8 cellular contexts compared by ENCODE assay signal in genomic region chr1:92783550-92783949, GRCh38. TPM values are rescaled to one million over a fixed set of nuclear protein-coding genes. Genes with fewer than 3 reads are reported as not detected.
DNase-seq lines count a peak whose midpoint lies in the region; ATAC-seq and TF ChIP-seq lines count a peak whose summit lies in the region.
"Not testable (repeated sequence)": the region's sequence is repeated elsewhere in the genome, so short reads cannot be mapped to it uniquely, and the experiment has no call there.

No MANE protein-coding gene starts in this region.

- not testable (repeated sequence) for H3K9me3 ChIP-seq in Panc1 (ENCODE audit: control insufficient read depth, insufficient read depth, low read depth, low read length); right cardiac atrium (ENCODE audit: control insufficient read depth, low read length); smooth muscle cell (replicated peaks; ENCODE audit: low read depth)

- not testable (repeated sequence) for H2AFZ ChIP-seq in GM23338; smooth muscle cell (ENCODE audit: low read depth)

- H3K9me2 ChIP-seq in GM23338 (ENCODE audit: insufficient read depth), result not testable (repeated sequence)

- not testable (repeated sequence) for BruUV-seq in Panc1 (replicated peaks; lab: Mats Ljungman, UMichigan)

- not testable (repeated sequence) for H3F3A ChIP-seq in GM23338 (replicated peaks; ENCODE audit: low read depth); smooth muscle cell (ENCODE audit: low read depth)

- CTCF ChIA-PET in AG04449 (lab: Yijun Ruan, JAX) (interaction anchor here (0.5 to 3.9 kb wide), 6 partner anchors 11 to 49 kb away, joined by 3 to 15 read pairs (median 3); no protein-coding TSS in a partner anchor), Panc1 (lab: Charles Lee) (interaction anchor here (0.6 to 0.7 kb wide), 4 partner anchors 9 to 83 kb away, joined by 3 to 6 read pairs (median 4); no protein-coding TSS in a partner anchor)

- not testable (repeated sequence) for H3K36me3 Mint-ChIP-seq in GM23338 (ENCODE audit: low read depth); activated T-helper 2 cell treated with anti-CD3 and anti-CD28 coated beads, Interferon-gamma antibody, Interleukin-2, Interleukin-4, amounts not matched to agents 10 μg/mL and 5 μg/mL and 100 μg/mL, durations not matched to agents 14 hours and 24 hours and 36 hours (ENCODE audit: low read depth); naive thymus-derived CD8-positive, alpha-beta T cell

- not testable (repeated sequence) for H3K4me1 ChIP-seq in GM23338 (ENCODE audit: insufficient read depth); Panc1 (ENCODE audit: control insufficient read depth, insufficient read depth, low read length); right cardiac atrium (ENCODE audit: control insufficient read depth, insufficient read depth, low read length); smooth muscle cell (ENCODE audit: low read depth)

- POLR2A ChIA-PET in AG04449 (lab: Yijun Ruan, JAX), result not testable (repeated sequence)
- POLR2A ChIA-PET in Panc1 (lab: Charles Lee), result interaction anchor here (0.7 kb wide), 1 partner anchor 33 kb away, joined by 7 read pairs; no protein-coding TSS in a partner anchor
- POLR2A ChIA-PET in naive thymus-derived CD8-positive, alpha-beta T cell (lab: Charles Lee), result interaction anchor here (0.7 kb wide), 1 partner anchor 210 kb away, joined by 6 read pairs; no protein-coding TSS in a partner anchor

- peaks cover 22% of the 10 kb centered on the region for H3K27me3 Mint-ChIP-seq in GM23338 (ENCODE audit: insufficient read depth, low read depth, poor library complexity)
- peaks cover 71% of the 10 kb centered on the region for H3K27me3 Mint-ChIP-seq in activated T-helper 2 cell treated with anti-CD3 and anti-CD28 coated beads, Interferon-gamma antibody, Interleukin-2, Interleukin-4, amounts not matched to agents 10 μg/mL and 5 μg/mL and 100 μg/mL, durations not matched to agents 14 hours and 24 hours and 36 hours (ENCODE audit: low read depth)
- peaks cover 20 to 69% (median 43%) of the 10 kb centered on the region in 5 donors for H3K27me3 Mint-ChIP-seq in naive thymus-derived CD8-positive, alpha-beta T cell

- H3K4me2 ChIP-seq in GM23338 (peak overlapping the region; percentile 96), smooth muscle cell (peak overlapping the region; percentile 96)

- H3K36me3 ChIP-seq in GM23338 (ENCODE audit: insufficient read depth); Panc1 (ENCODE audit: control insufficient read depth, insufficient read depth, low read length); smooth muscle cell (ENCODE audit: low read depth): not testable (repeated sequence)

- not testable (repeated sequence) for H3K27ac Mint-ChIP-seq in GM23338; activated T-helper 2 cell treated with anti-CD3 and anti-CD28 coated beads, Interferon-gamma antibody, Interleukin-2, Interleukin-4, amounts not matched to agents 10 μg/mL and 5 μg/mL and 100 μg/mL, durations not matched to agents 14 hours and 24 hours and 36 hours
- H3K27ac Mint-ChIP-seq in naive thymus-derived CD8-positive, alpha-beta T cell, result peak overlapping the region in 1 of 10 donors; percentile 36

- not testable (repeated sequence) for ATAC-seq in GM23338; Panc1; right cardiac atrium; naive thymus-derived CD8-positive, alpha-beta T cell

- H3K27ac ChIP-seq in GM23338 (ENCODE audit: low read depth); right cardiac atrium (ENCODE audit: low read length): not testable (repeated sequence)
- H3K27ac ChIP-seq in Panc1 (ENCODE audit: low read length), result peak overlapping the region; percentile 75
- H3K27ac ChIP-seq in smooth muscle cell (ENCODE audit: low read depth), result peak overlapping the region; percentile 98

- H3K4me1 Mint-ChIP-seq in GM23338, result peaks cover 15% of the 10 kb centered on the region
- peaks cover 14% of the 10 kb centered on the region for H3K4me1 Mint-ChIP-seq in activated T-helper 2 cell treated with anti-CD3 and anti-CD28 coated beads, Interferon-gamma antibody, Interleukin-2, Interleukin-4, amounts not matched to agents 10 μg/mL and 5 μg/mL and 100 μg/mL, durations not matched to agents 14 hours and 24 hours and 36 hours (ENCODE audit: low read depth)
- H3K4me1 Mint-ChIP-seq in naive thymus-derived CD8-positive, alpha-beta T cell, result peaks cover 3 to 28% (median 17%) of the 10 kb centered on the region in 4 donors

- H3K9ac ChIP-seq in smooth muscle cell (ENCODE audit: low read depth), result peak overlapping the region; percentile 96

- in situ Hi-C loops in Panc1 (cut with HindIII; ENCODE audit: low pct_unique_long_range_greater_than_20kb, low sequenced_read_pairs), result not testable (repeated sequence)

- 46% methylated on average over 14 of the region's 14 CpGs for WGBS in right cardiac atrium
- WGBS in smooth muscle cell (ENCODE audit: low lambda C conversion rate), result 80% methylated on average over 10 of the region's 14 CpGs

- H3K27me3 ChIP-seq in GM23338 (ENCODE audit: insufficient read depth), result peaks cover 23% of the 10 kb centered on the region
- H3K27me3 ChIP-seq in Panc1 (ENCODE audit: control insufficient read depth, insufficient read depth, low read length); right cardiac atrium (ENCODE audit: control insufficient read depth, insufficient read depth); smooth muscle cell (ENCODE audit: low read depth): not testable (repeated sequence)

- peaks cover 51% of the 10 kb centered on the region for H3K79me2 ChIP-seq in GM23338 (replicated peaks; ENCODE audit: insufficient read depth)
- peaks cover 55% of the 10 kb centered on the region for H3K79me2 ChIP-seq in smooth muscle cell (ENCODE audit: low read depth)

- intact Hi-C loops in Panc1 (cut with micrococcal nuclease; ENCODE audit: unreplicated experiment); activated T-helper 2 cell treated with anti-CD3 and anti-CD28 coated beads, Interferon-gamma antibody, Interleukin-2, Interleukin-4, amounts not matched to agents 10 μg/mL and 5 μg/mL and 100 μg/mL, durations not matched to agents 14 hours and 24 hours and 36 hours (cut with micrococcal nuclease); right cardiac atrium (cut with DNase I): not testable (repeated sequence)

- TF ChIP-seq CTCF in AG04449 (IDR thresholded peaks at IDR 0.05; ENCODE audit: insufficient read depth, low read length, missing control alignments); GM23338 (conservative IDR thresholded peaks at IDR 0.05; ENCODE audit: low read depth in 2 of 2); Panc1 (IDR thresholded peaks at IDR 0.05); smooth muscle cell (IDR thresholded peaks at IDR 0.05; ENCODE audit: borderline replicate concordance, insufficient read depth, poor library complexity, severe bottlenecking): not testable (repeated sequence)

- H3K4me3 ChIP-seq in AG04449 (ENCODE audit: low read depth, low read length) (peak overlapping the region; percentile 86), GM23338 (peak overlapping the region; percentile 74), Panc1 (ENCODE audit: low read depth in 2 of 2, low read length in 2 of 2) (peak overlapping the region; percentile 60 to 71), right cardiac atrium (ENCODE audit: low read length) (peak overlapping the region; percentile 83), smooth muscle cell (peak overlapping the region; percentile 78)

- not testable (repeated sequence) for DNase-seq in AG04449 (ENCODE audit: low read depth, low spot score); Panc1 (ENCODE audit: low read depth, low spot score); activated T-helper 2 cell treated with anti-CD3 and anti-CD28 coated beads, Interferon-gamma antibody, Interleukin-2, Interleukin-4, amounts not matched to agents 10 μg/mL and 5 μg/mL and 100 μg/mL, durations not matched to agents 14 hours and 24 hours and 36 hours (ENCODE audit: low spot score); naive thymus-derived CD8-positive, alpha-beta T cell; smooth muscle cell (lab: John Stamatoyannopoulos, UW; ENCODE audit: unreplicated experiment)
- DNase-seq in GM23338 (ENCODE audit: low spot score) (peak; percentile 27), ecto neural progenitor cell (ENCODE audit: low spot score) (peak; percentile 50), right cardiac atrium (peak; percentile 46 to 79 (median 65))

- H4K20me1 ChIP-seq in GM23338 (replicated peaks; ENCODE audit: insufficient read depth), result not testable (repeated sequence)
- H4K20me1 ChIP-seq in smooth muscle cell (ENCODE audit: low read depth), result peaks cover 50% of the 10 kb centered on the region

- H3K9me3 Mint-ChIP-seq in GM23338; activated T-helper 2 cell treated with anti-CD3 and anti-CD28 coated beads, Interferon-gamma antibody, Interleukin-2, Interleukin-4, amounts not matched to agents 10 μg/mL and 5 μg/mL and 100 μg/mL, durations not matched to agents 14 hours and 24 hours and 36 hours; naive thymus-derived CD8-positive, alpha-beta T cell: not testable (repeated sequence)

- peak overlapping the region; percentile 84 for H3K4me3 Mint-ChIP-seq in GM23338
- peak overlapping the region; percentile 66 for H3K4me3 Mint-ChIP-seq in activated T-helper 2 cell treated with anti-CD3 and anti-CD28 coated beads, Interferon-gamma antibody, Interleukin-2, Interleukin-4, amounts not matched to agents 10 μg/mL and 5 μg/mL and 100 μg/mL, durations not matched to agents 14 hours and 24 hours and 36 hours (ENCODE audit: low read depth)
- H3K4me3 Mint-ChIP-seq in naive thymus-derived CD8-positive, alpha-beta T cell, result peak overlapping the region; percentile 72 to 86 (median 80)

RNA-seq across cellular contexts. Expression of gene EVI5, which starts 1.4 kb away (rescaled TPM):
- 6.5 and 15.6 TPM in 2 replicates for total RNA-seq in GM23338 (2014; rRNA removed; shearing (Covaris generic))
- 16.7 and 24.8 TPM in 2 replicates for polyA plus RNA-seq in GM23338 (2016; fragmentation: Nextera tagmentation; extraction: Ambion mirVana)
- 21.2 TPM for total RNA-seq in Panc1 (2021; ENCODE audit: unreplicated experiment)
- polyA plus RNA-seq in Panc1 (2012; ENCODE audit: insufficient read length), result 4.7 TPM
- total RNA-seq in activated T-helper 2 cell treated with anti-CD3 and anti-CD28 coated beads, Interferon-gamma antibody, Interleukin-2, Interleukin-4, amounts not matched to agents 10 μg/mL and 5 μg/mL and 100 μg/mL, durations not matched to agents 14 hours and 24 hours and 36 hours, result 60.8 and 63.4 TPM in 2 replicates
- 10 to 100 TPM; 42.9 to 58.1 (median 48.6) TPM for total RNA-seq in right cardiac atrium
- polyA plus RNA-seq in right cardiac atrium, result 5.9 TPM
- 1 to 10 TPM; 1.8 TPM for total RNA-seq in naive thymus-derived CD8-positive, alpha-beta T cell
- polyA plus RNA-seq in naive thymus-derived CD8-positive, alpha-beta T cell, result under 1 TPM; 0.18 to 0.99 (median 0.33) TPM
- total RNA-seq in smooth muscle cell, result 45.2 and 47.6 TPM in 2 replicates
- polyA plus RNA-seq in smooth muscle cell, result 30.0 and 35.4 TPM in 2 replicates

RNA-seq across cellular contexts. Expression of gene RPL5, which starts 48.3 kb away (rescaled TPM):
- 2,030 and 2,182 TPM in 2 replicates for total RNA-seq in GM23338 (2014; rRNA removed; shearing (Covaris generic))
- polyA plus RNA-seq in GM23338 (2016; fragmentation: Nextera tagmentation; extraction: Ambion mirVana) (3,547 and 4,172 TPM in 2 replicates), right cardiac atrium (1,138 TPM), smooth muscle cell (570 and 596 TPM in 2 replicates)
- total RNA-seq in Panc1 (2021; ENCODE audit: unreplicated experiment) (446 TPM), right cardiac atrium (100 to 1,000 TPM; 670 to 740 (median 678) TPM), smooth muscle cell (1,043 and 1,121 TPM in 2 replicates)
- 459 TPM for polyA plus RNA-seq in Panc1 (2012; ENCODE audit: insufficient read length)
- total RNA-seq in activated T-helper 2 cell treated with anti-CD3 and anti-CD28 coated beads, Interferon-gamma antibody, Interleukin-2, Interleukin-4, amounts not matched to agents 10 μg/mL and 5 μg/mL and 100 μg/mL, durations not matched to agents 14 hours and 24 hours and 36 hours, result 1,185 and 1,195 TPM in 2 replicates
- total RNA-seq in naive thymus-derived CD8-positive, alpha-beta T cell, result 1,000 to 10,000 TPM; 1,607 to 1,641 TPM
- polyA plus RNA-seq in naive thymus-derived CD8-positive, alpha-beta T cell, result 1,000 to 10,000 TPM; 3,250 to 3,560 (median 3,276) TPM
